Comparison of ENCODE assay signal across 1 cellular context in genomic region chr6:36413489-36414153, GRCh38.
TF ChIP-seq lines count a peak whose summit lies in the region.

No MANE protein-coding gene starts in this region.

TF ChIP-seq in K562, 482 proteins besides CTCF, POLR2A, EP300 and RAD21:
- TF ChIP-seq ATF7 (IDR thresholded peaks at IDR 0.05) (peak; percentile 24; the same call in 1 of the 2 replicates), ZFP1 (CRISPR knock-in tag; IDR thresholded peaks at IDR 0.05) (peak; percentile 92), ZNF121 (CRISPR knock-in tag; conservative IDR thresholded peaks at IDR 0.05) (peak; percentile 21; the same call in 1 of the 2 replicates), SIX5 (IDR thresholded peaks at IDR 0.05; ENCODE audit: borderline replicate concordance in 1 of 2, insufficient read depth in 1 of 2, low read depth in 1 of 2, low read length in 2 of 2) (no peak)
